In genomic region chr3:103308921-103309320, GRCh38 we compare ENCODE assay signal across 17 cellular contexts.
DNase-seq lines count a peak whose midpoint lies in the region; TF ChIP-seq lines count a peak whose summit lies in the region.
"Had no signal": no experiment of that assay in that cellular context is flagged by ENCODE, and none has a peak within 500 bp of the region (broad histone marks: within the 10 kb centered on the region; RNA-seq: fewer than 3 reads in every experiment).

No MANE protein-coding gene starts in this region.

- peak; percentile 25 for TF ChIP-seq CTCF in Calu3 (IDR thresholded peaks at IDR 0.05; ENCODE audit: unreplicated experiment)
- TF ChIP-seq CTCF in kidney epithelial cell (IDR thresholded peaks at IDR 0.05; ENCODE audit: insufficient read depth, low read length, poor library complexity, severe bottlenecking), result peak; percentile 20

- intact Hi-C loops in Calu3 (cut with micrococcal nuclease; ENCODE audit: unreplicated experiment), result no loop called here

- H3K36me3 Mint-ChIP-seq in Calu3 (ENCODE audit: insufficient read depth, unreplicated experiment), result no peaks in the 10 kb centered on the region
- no peaks in the 10 kb centered on the region for H3K36me3 Mint-ChIP-seq in CD8-positive, alpha-beta memory T cell
- H3K36me3 Mint-ChIP-seq: stimulated activated naive B cell treated with anti-CD40 and anti-IgM and Interleukin-4, amounts not matched to agents 10 μg/mL and 1 μg/mL and 100 μg/mL, for 72 hours had no signal

- peaks cover 3% of the 10 kb centered on the region for H3K9me3 Mint-ChIP-seq in Calu3 (ENCODE audit: low read depth, unreplicated experiment)
- peaks cover 0 to 2% (median 0%) of the 10 kb centered on the region in 5 donors for H3K9me3 Mint-ChIP-seq in CD8-positive, alpha-beta memory T cell
- H3K9me3 Mint-ChIP-seq: activated CD4-positive, alpha-beta memory T cell treated with anti-CD3 and anti-CD28 coated beads, Interleukin-2, amount 10 ng/mL, durations not matched to agents 7 days and 5 days; stimulated activated naive B cell treated with anti-CD40 and anti-IgM and Interleukin-4, amounts not matched to agents 10 μg/mL and 1 μg/mL and 100 μg/mL, for 72 hours had no signal

- no peak overlapping the region for H3K27ac Mint-ChIP-seq in Calu3 (ENCODE audit: unreplicated experiment)
- H3K27ac Mint-ChIP-seq in CD8-positive, alpha-beta memory T cell, result no peak overlapping the region
- H3K27ac Mint-ChIP-seq: activated CD4-positive, alpha-beta memory T cell treated with anti-CD3 and anti-CD28 coated beads, Interleukin-2, amount 10 ng/mL, durations not matched to agents 7 days and 5 days; activated T-cell treated with anti-CD3 and anti-CD28 coated beads, Interleukin-2, amount 50 U/mL, for 72 hours; effector memory CD8-positive, alpha-beta T cell; stimulated activated naive B cell treated with anti-CD40 and anti-IgM and Interleukin-4, amounts not matched to agents 10 μg/mL and 1 μg/mL and 100 μg/mL, for 72 hours had no signal

- DNase-seq in Calu3 (peak; percentile 1), H7 (peak; percentile 13), RKO (ENCODE audit: low spot score) (peak; percentile 15), kidney epithelial cell (ENCODE audit: low read depth) (no peak), HAP-1 (ENCODE audit: low spot score in 2 of 2) (no peak), SHP77 (lab: John Stamatoyannopoulos, UW) (no peak)
- DNase-seq in CD8-positive, alpha-beta memory T cell, result no peak
- DNase-seq: activated CD4-positive, alpha-beta memory T cell treated with anti-CD3 and anti-CD28 coated beads, Interleukin-2, amount 10 ng/mL, durations not matched to agents 7 days and 5 days; activated T-cell treated with anti-CD3 and anti-CD28 coated beads, Interleukin-2, amount 50 U/mL, for 72 hours; DMS79 treated with DMSO at 0.1 percent for 48 hours; effector memory CD8-positive, alpha-beta T cell; foreskin fibroblast; MG63; NCI-H2107; stimulated activated naive B cell treated with anti-CD40 and anti-IgM and Interleukin-4, amounts not matched to agents 10 μg/mL and 1 μg/mL and 100 μg/mL, for 72 hours; trophoblast cell had no signal

- no peaks in the 10 kb centered on the region for H3K27me3 ChIP-seq in H7 (ENCODE audit: control insufficient read depth, insufficient read depth, low read length)
- H3K27me3 ChIP-seq in kidney epithelial cell (ENCODE audit: control insufficient read depth, insufficient read depth, low read length), result no peaks in the 10 kb centered on the region
- H3K27me3 ChIP-seq in HAP-1 (ENCODE audit: low read depth), result no peaks in the 10 kb centered on the region
- H3K27me3 ChIP-seq in CD8-positive, alpha-beta memory T cell (ENCODE audit: insufficient read depth, low read length, poor library complexity, severe bottlenecking), result no peaks in the 10 kb centered on the region
- H3K27me3 ChIP-seq: MG63 had no signal

- no peaks in the 10 kb centered on the region for H3K27me3 Mint-ChIP-seq in Calu3 (ENCODE audit: unreplicated experiment)
- no peaks in the 10 kb centered on the region for H3K27me3 Mint-ChIP-seq in CD8-positive, alpha-beta memory T cell
- H3K27me3 Mint-ChIP-seq: activated CD4-positive, alpha-beta memory T cell treated with anti-CD3 and anti-CD28 coated beads, Interleukin-2, amount 10 ng/mL, durations not matched to agents 7 days and 5 days; central memory CD8-positive, alpha-beta T cell; effector memory CD8-positive, alpha-beta T cell; stimulated activated naive B cell treated with anti-CD40 and anti-IgM and Interleukin-4, amounts not matched to agents 10 μg/mL and 1 μg/mL and 100 μg/mL, for 72 hours had no signal

- no peak overlapping the region for H3K27ac ChIP-seq in CD8-positive, alpha-beta memory T cell (ENCODE audit: low read depth, low read length)

- H3K4me3 ChIP-seq in H7 (ENCODE audit: insufficient read depth, low read depth, low read length) (no peak overlapping the region), kidney epithelial cell (ENCODE audit: low read depth, low read length) (no peak overlapping the region), HAP-1 (no peak overlapping the region)
- H3K4me3 ChIP-seq in CD8-positive, alpha-beta memory T cell (ENCODE audit: low read length), result no peak overlapping the region
- H3K4me3 ChIP-seq: MG63 had no signal

- H3K9me3 ChIP-seq in HAP-1, result no peaks in the 10 kb centered on the region
- no peaks in the 10 kb centered on the region for H3K9me3 ChIP-seq in CD8-positive, alpha-beta memory T cell (ENCODE audit: low read length)
- H3K9me3 ChIP-seq: MG63 had no signal

- in situ Hi-C loops in HAP-1 (cut with MboI; ENCODE audit: low sequenced_read_pairs), result no loop called here

- no peak overlapping the region for H3K4me3 Mint-ChIP-seq in Calu3 (ENCODE audit: low read depth, unreplicated experiment)
- no peak overlapping the region for H3K4me3 Mint-ChIP-seq in CD8-positive, alpha-beta memory T cell
- H3K4me3 Mint-ChIP-seq: activated CD4-positive, alpha-beta memory T cell treated with anti-CD3 and anti-CD28 coated beads, Interleukin-2, amount 10 ng/mL, durations not matched to agents 7 days and 5 days; activated T-cell treated with anti-CD3 and anti-CD28 coated beads, Interleukin-2, amount 50 U/mL, for 72 hours; central memory CD8-positive, alpha-beta T cell; effector memory CD8-positive, alpha-beta T cell; stimulated activated naive B cell treated with anti-CD40 and anti-IgM and Interleukin-4, amounts not matched to agents 10 μg/mL and 1 μg/mL and 100 μg/mL, for 72 hours had no signal

- H3K4me1 ChIP-seq in HAP-1, result no peaks in the 10 kb centered on the region
- no peaks in the 10 kb centered on the region for H3K4me1 ChIP-seq in CD8-positive, alpha-beta memory T cell (ENCODE audit: insufficient read depth, low read length)

- BruUV-seq in Calu3 (replicated peaks; lab: Mats Ljungman, UMichigan), result no TSS peak

- no peaks in the 10 kb centered on the region for H3K36me3 ChIP-seq in H7 (replicated peaks; ENCODE audit: control insufficient read depth, insufficient read depth, low read length)
- H3K36me3 ChIP-seq in kidney epithelial cell (ENCODE audit: control insufficient read depth, insufficient read depth, low read length), result no peaks in the 10 kb centered on the region
- no peaks in the 10 kb centered on the region for H3K36me3 ChIP-seq in HAP-1 (replicated peaks)
- H3K36me3 ChIP-seq in CD8-positive, alpha-beta memory T cell (ENCODE audit: insufficient read depth, low read length), result no peaks in the 10 kb centered on the region
- H3K36me3 ChIP-seq: MG63 had no signal

- CTCF ChIA-PET in Calu3 (lab: Charles Lee), result no interaction called here
- CTCF ChIA-PET in CD8-positive, alpha-beta memory T cell (lab: Charles Lee), result no interaction called here

- no peaks in the 10 kb centered on the region for H3K4me1 Mint-ChIP-seq in Calu3 (ENCODE audit: low read depth, unreplicated experiment)
- H3K4me1 Mint-ChIP-seq in CD8-positive, alpha-beta memory T cell, result no peaks in the 10 kb centered on the region
- H3K4me1 Mint-ChIP-seq: activated CD4-positive, alpha-beta memory T cell treated with anti-CD3 and anti-CD28 coated beads, Interleukin-2, amount 10 ng/mL, durations not matched to agents 7 days and 5 days; central memory CD8-positive, alpha-beta T cell; stimulated activated naive B cell treated with anti-CD40 and anti-IgM and Interleukin-4, amounts not matched to agents 10 μg/mL and 1 μg/mL and 100 μg/mL, for 72 hours had no signal

- POLR2A ChIA-PET in CD8-positive, alpha-beta memory T cell (lab: Charles Lee), result no interaction called here

Comparison
In these comparisons a context has a peak if more than half of its experiments do, and no peak if none do; other contexts are left out.
1. DNase-seq: peak in Calu3 (single experiment), H7 (single experiment) and RKO (single experiment); none in kidney epithelial cell (single experiment), HAP-1 (0 of 2), SHP77 (0 of 2) and CD8-positive, alpha-beta memory T cell (0 of 5).